ENCODE assay signal across 19 cellular contexts in the genomic region with DNA sequence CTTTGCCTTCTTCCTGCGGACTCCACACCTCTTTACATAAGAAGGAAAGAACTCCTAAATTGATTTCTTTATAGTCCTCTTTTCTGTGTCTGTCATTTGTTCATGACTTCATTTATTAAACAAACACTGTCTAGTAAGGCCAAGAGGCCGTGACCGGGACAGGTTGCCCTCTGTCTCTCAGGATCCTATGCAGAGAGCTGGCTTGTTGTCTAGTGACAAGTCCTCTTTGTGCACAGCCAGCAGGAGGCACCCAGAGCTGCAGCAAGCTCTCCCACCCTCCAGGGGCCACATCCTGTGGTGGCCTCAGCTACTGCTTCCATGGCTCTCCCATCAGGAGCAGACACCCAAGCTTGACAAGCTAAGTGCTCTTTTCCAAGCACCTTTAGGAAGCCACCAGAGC. TPM values are rescaled to one million over a fixed set of nuclear protein-coding genes. Genes with fewer than 3 reads are reported as not detected.
DNase-seq lines count a peak whose midpoint lies in the region; ATAC-seq and TF ChIP-seq lines count a peak whose summit lies in the region.
"Had no signal": no experiment of that assay in that cellular context is flagged by ENCODE, and none has a peak within 500 bp of the region (broad histone marks: within the 10 kb centered on the region; RNA-seq: fewer than 3 reads in every experiment).

No MANE protein-coding gene starts in this region.

- TF ChIP-seq CTCF in AG04450 (IDR thresholded peaks at IDR 0.05; ENCODE audit: low read depth, low read length) (no peak), vagina (IDR thresholded peaks at IDR 0.05) (no peak)

- H3K9me3 ChIP-seq in AG04450 (ENCODE audit: control insufficient read depth, insufficient read depth, low read length) (no peaks in the 10 kb centered on the region; the same call in 1 of the 2 replicates), T-helper 17 cell (ENCODE audit: control insufficient read depth, low read length, poor library complexity, severe bottlenecking) (no peaks in the 10 kb centered on the region), vagina (no peaks in the 10 kb centered on the region)
- no peaks in the 10 kb centered on the region for H3K9me3 ChIP-seq in CD8-positive, alpha-beta memory T cell (ENCODE audit: low read length)
- H3K9me3 ChIP-seq: right atrium auricular region, suprapubic skin had no signal

- POLR2A ChIA-PET in AG04450 (lab: Yijun Ruan, JAX): no interaction called here
- POLR2A ChIA-PET in CD8-positive, alpha-beta memory T cell (lab: Charles Lee): no interaction called here

- H3K27ac ChIP-seq in AG04450 (ENCODE audit: low read depth, low read length): peak overlapping the region; percentile 21
- H3K27ac ChIP-seq in CD8-positive, alpha-beta memory T cell (ENCODE audit: low read depth, low read length): no peak overlapping the region
- no peak overlapping the region for H3K27ac ChIP-seq in vagina
- H3K27ac ChIP-seq: right atrium auricular region had no signal

- H3K4me3 Mint-ChIP-seq in CD8-positive, alpha-beta memory T cell: peak overlapping the region in 2 of 7 donors; percentile 31 to 62
- peak overlapping the region; percentile 45 for H3K4me3 Mint-ChIP-seq in T-helper 17 cell
- H3K4me3 Mint-ChIP-seq: activated T-cell treated with anti-CD3 and anti-CD28 coated beads, Interleukin-2, amount 50 U/mL, for 4 hours; CD14-positive monocyte; H9; memory B cell had no signal

- CTCF ChIA-PET in AG04450 (lab: Charles Lee): interaction anchor here (1.3 kb wide), 1 partner anchor 14 kb away, joined by 7 read pairs; no protein-coding TSS in a partner anchor
- CTCF ChIA-PET in CD8-positive, alpha-beta memory T cell (lab: Charles Lee): interaction anchor here (0.6 to 1.7 kb wide), 3 partner anchors 11 to 767 kb away, joined by 3 to 4 read pairs (median 4); no protein-coding TSS in a partner anchor

- H3K4me3 ChIP-seq in AG04450 (ENCODE audit: low read depth, low read length) (no peak overlapping the region), vagina (no peak overlapping the region)
- H3K4me3 ChIP-seq in CD8-positive, alpha-beta memory T cell (ENCODE audit: low read length): no peak overlapping the region
- H3K4me3 ChIP-seq: right atrium auricular region, suprapubic skin had no signal

- peaks cover 24 to 36% (median 32%) of the 10 kb centered on the region in 3 donors for H3K4me1 Mint-ChIP-seq in CD8-positive, alpha-beta memory T cell
- peaks cover 50% of the 10 kb centered on the region for H3K4me1 Mint-ChIP-seq in T-helper 17 cell
- H3K4me1 Mint-ChIP-seq: H9, memory B cell had no signal

- H3K36me3 ChIP-seq in CD8-positive, alpha-beta memory T cell (ENCODE audit: insufficient read depth, low read length): peaks cover 32% of the 10 kb centered on the region
- peaks cover 0 to 76% of the 10 kb centered on the region in 2 donors for H3K36me3 ChIP-seq in vagina

- H3K27me3 Mint-ChIP-seq in CD8-positive, alpha-beta memory T cell: no peaks in the 10 kb centered on the region
- no peaks in the 10 kb centered on the region for H3K27me3 Mint-ChIP-seq in T-helper 17 cell
- H3K27me3 Mint-ChIP-seq: memory B cell had no signal

- H3K27ac Mint-ChIP-seq in CD8-positive, alpha-beta memory T cell: peak overlapping the region in 6 of 8 donors; percentile 36 to 91 (median 68)
- H3K27ac Mint-ChIP-seq in T-helper 17 cell: peak overlapping the region; percentile 92
- H3K27ac Mint-ChIP-seq: H9, memory B cell had no signal

- ATAC-seq in T-helper 17 cell (no peak), left lobe of liver (peak; percentile 82)
- ATAC-seq: activated CD4-positive, CD25-positive, alpha-beta regulatory T cell treated with anti-CD3 and anti-CD28 coated beads, Interleukin-2, amount 50 U/mL, for 24 hours; activated T-cell treated with anti-CD3 and anti-CD28 coated beads, Interleukin-2, amount 50 U/mL, for 4 hours had no signal

- DNase-seq in AG04450 (ENCODE audit: low read depth, low spot score): no peak
- DNase-seq in CD8-positive, alpha-beta memory T cell: no peak
- no peak for DNase-seq in T-helper 17 cell
- DNase-seq in left lobe of liver (ENCODE audit: low spot score): peak; percentile 78
- DNase-seq in NCI-H446 treated with DMSO at 0.1 percent for 48 hours (lab: John Stamatoyannopoulos, UW): no peak
- DNase-seq in RKO (ENCODE audit: low spot score): no peak
- DNase-seq in NCI-H2107 (lab: John Stamatoyannopoulos, UW): no peak
- DNase-seq in vagina (ENCODE audit: extremely low spot score in 2 of 2): no peak
- DNase-seq: activated T-cell treated with anti-CD3 and anti-CD28 coated beads, Interleukin-2, amount 50 U/mL, for 4 hours; amniotic stem cell; H9; NCI-H2081; NCI-H82; stimulated activated CD4-positive, alpha-beta T cell treated with anti-CD3 and anti-CD28 coated beads, Interleukin-2, amount 100 ng/mL, for 24 hours had no signal

- H3K9me3 Mint-ChIP-seq in CD8-positive, alpha-beta memory T cell: no peaks in the 10 kb centered on the region
- H3K9me3 Mint-ChIP-seq: activated T-cell treated with anti-CD3 and anti-CD28 coated beads, Interleukin-2, amount 50 U/mL, for 4 hours; H9; memory B cell had no signal

- TF ChIP-seq POLR2A in vagina (IDR thresholded peaks at IDR 0.05): no peak

- H3K4me1 ChIP-seq in CD8-positive, alpha-beta memory T cell (ENCODE audit: insufficient read depth, low read length): peaks cover 26% of the 10 kb centered on the region
- peaks cover 28% of the 10 kb centered on the region for H3K4me1 ChIP-seq in vagina

- H3K27me3 ChIP-seq in AG04450 (ENCODE audit: control insufficient read depth, insufficient read depth, low read length) (no peaks in the 10 kb centered on the region), vagina (no peaks in the 10 kb centered on the region)
- no peaks in the 10 kb centered on the region for H3K27me3 ChIP-seq in CD8-positive, alpha-beta memory T cell (ENCODE audit: insufficient read depth, low read length, poor library complexity, severe bottlenecking)
- H3K27me3 ChIP-seq: right atrium auricular region, suprapubic skin had no signal

- intact Hi-C loops in vagina (cut with DNase I): no loop called here

- H3K36me3 Mint-ChIP-seq in CD8-positive, alpha-beta memory T cell: peaks cover 0 to 95% (median 21%) of the 10 kb centered on the region in 3 donors
- H3K36me3 Mint-ChIP-seq in T-helper 17 cell (ENCODE audit: low read depth): peaks cover 12% of the 10 kb centered on the region

RNA-seq across cellular contexts. Expression of a gene that starts 50.6 kb away (rescaled TPM):
- 1.6 and 1.7 TPM in 2 replicates for polyA plus RNA-seq in AG04450 (2011; rRNA removed)
- polyA minus RNA-seq in AG04450 (2011; rRNA and poly(A)+ RNA removed): 1.3 and 2.2 TPM in 2 replicates
- 10 to 100 TPM; 26.5 to 28.4 TPM for total RNA-seq in CD8-positive, alpha-beta memory T cell
- polyA plus RNA-seq in CD8-positive, alpha-beta memory T cell: 6.9 TPM
- total RNA-seq in T-helper 17 cell: 10 to 100 TPM; 13.2 to 15.3 TPM
- total RNA-seq in left lobe of liver: 4.2 TPM
- 0.74 TPM for total RNA-seq in vagina
